ENCODE assay signal across 40 cellular contexts in the genomic region with DNA sequence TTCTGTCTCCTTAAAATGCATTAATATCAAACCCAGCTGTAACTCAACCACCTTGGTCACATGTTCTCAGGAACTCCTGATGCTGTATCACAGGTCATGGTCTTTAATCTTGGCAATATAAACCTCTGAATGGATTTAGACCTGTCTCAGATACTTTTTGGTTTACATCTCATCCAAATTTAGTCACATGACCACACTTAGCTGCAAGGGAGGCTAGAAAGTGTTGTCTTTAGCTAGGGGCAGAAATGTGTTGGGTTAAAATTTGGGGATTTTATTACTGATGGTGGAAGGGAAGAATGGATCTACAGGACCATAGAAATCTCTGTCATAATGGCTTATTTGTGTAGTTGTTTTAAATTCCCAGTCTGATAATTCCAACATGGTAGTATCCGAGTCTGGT. TPM values are rescaled to one million over a fixed set of nuclear protein-coding genes. Genes with fewer than 3 reads are reported as not detected.
"Had no signal": no experiment of that assay in that cellular context is flagged by ENCODE, and none has a peak within 500 bp of the region (broad histone marks: within the 10 kb centered on the region; RNA-seq: fewer than 3 reads in every experiment).

No MANE protein-coding gene starts in this region.

- H3K4me1 Mint-ChIP-seq: brain; central memory CD8-positive, alpha-beta T cell had no signal

- H3K4me1 ChIP-seq: ascending aorta had no signal

- H3K36me3 Mint-ChIP-seq: brain, WTC11 had no signal

- H3K4me3 Mint-ChIP-seq: activated CD4-positive, alpha-beta memory T cell treated with anti-CD3 and anti-CD28 coated beads, Interleukin-2, amount 10 ng/mL, durations not matched to agents 7 days and 5 days; activated CD4-positive, alpha-beta T cell treated with anti-CD3 and anti-CD28 coated beads for 36 hours; activated CD4-positive, alpha-beta T cell treated with anti-CD3 and anti-CD28 coated beads, Interleukin-2, amount 10 ng/mL, durations not matched to agents 7 days and 5 days; activated CD8-positive, alpha-beta memory T cell treated with anti-CD3 and anti-CD28 coated beads, Interleukin-2, amount 10 ng/mL, durations not matched to agents 7 days and 5 days; activated naive CD4-positive, alpha-beta T cell treated with anti-CD3 and anti-CD28 coated beads, Interleukin-2, amount 10 ng/mL, durations not matched to agents 7 days and 5 days; activated naive CD4-positive, alpha-beta T cell treated with anti-CD3 and anti-CD28 coated beads, Interleukin-2, amount 50 U/mL, for 24 hours; activated naive CD8-positive, alpha-beta T cell; activated naive CD8-positive, alpha-beta T cell treated with anti-CD3 and anti-CD28 coated beads, Interleukin-2, amount 10 ng/mL, durations not matched to agents 7 days and 5 days; activated naive CD8-positive, alpha-beta T cell treated with anti-CD3 and anti-CD28 coated beads, Interleukin-2, amount 50 U/mL, for 24 hours; activated T-cell treated with anti-CD3 and anti-CD28 coated beads, Interleukin-2, amount 50 U/mL, for 4 hours; brain; central memory CD8-positive, alpha-beta T cell; T-helper 1 cell treated with Interleukin-12 subunit alpha and Interleukin-12 subunit beta and Interleukin-4 antibody, amounts not matched to agents 30 μg/mL and 1 μg/mL, for 36 hours; T-helper 2 cell treated with Interferon-gamma antibody and Interleukin-4, amounts not matched to agents 5 μg/mL and 100 μg/mL, for 36 hours; WTC11 had no signal

- FAIRE-seq: bronchial epithelial cell, TTC549 had no signal

- ATAC-seq: activated CD4-positive, alpha-beta T cell treated with anti-CD3 and anti-CD28 coated beads for 36 hours; activated CD4-positive, CD25-positive, alpha-beta regulatory T cell treated with anti-CD3 and anti-CD28 coated beads, Interleukin-2, amount 50 U/mL, for 24 hours; activated CD8-positive, alpha-beta memory T cell treated with anti-CD3 and anti-CD28 coated beads, Interleukin-2, amount 10 ng/mL, durations not matched to agents 7 days and 5 days; activated naive CD8-positive, alpha-beta T cell treated with anti-CD3 and anti-CD28 coated beads, Interleukin-2, amount 50 U/mL, for 24 hours; activated T-cell treated with anti-CD3 and anti-CD28 coated beads, Interleukin-2, amount 50 U/mL, for 4 hours; WTC11 had no signal

- H3K27ac ChIP-seq: ascending aorta, cardiac muscle cell, WERI-Rb-1 had no signal

- H3K36me3 ChIP-seq: ascending aorta, cardiac muscle cell, WERI-Rb-1 had no signal

- H3K27me3 Mint-ChIP-seq: activated CD4-positive, alpha-beta memory T cell treated with anti-CD3 and anti-CD28 coated beads, Interleukin-2, amount 10 ng/mL, durations not matched to agents 7 days and 5 days; activated CD4-positive, alpha-beta T cell treated with anti-CD3 and anti-CD28 coated beads, Interleukin-2, amount 10 ng/mL, durations not matched to agents 7 days and 5 days; activated CD8-positive, alpha-beta memory T cell treated with anti-CD3 and anti-CD28 coated beads, Interleukin-2, amount 10 ng/mL, durations not matched to agents 7 days and 5 days; activated naive CD4-positive, alpha-beta T cell treated with anti-CD3 and anti-CD28 coated beads, Interleukin-2, amount 50 U/mL, for 24 hours; activated naive CD8-positive, alpha-beta T cell had no signal

- H3K27ac Mint-ChIP-seq: activated CD4-positive, alpha-beta memory T cell treated with anti-CD3 and anti-CD28 coated beads, Interleukin-2, amount 10 ng/mL, durations not matched to agents 7 days and 5 days; activated CD4-positive, alpha-beta T cell treated with anti-CD3 and anti-CD28 coated beads for 36 hours; activated CD4-positive, alpha-beta T cell treated with anti-CD3 and anti-CD28 coated beads, Interleukin-2, amount 10 ng/mL, durations not matched to agents 7 days and 5 days; activated CD8-positive, alpha-beta memory T cell treated with anti-CD3 and anti-CD28 coated beads, Interleukin-2, amount 10 ng/mL, durations not matched to agents 7 days and 5 days; activated naive CD4-positive, alpha-beta T cell treated with anti-CD3 and anti-CD28 coated beads, Interleukin-2, amount 10 ng/mL, durations not matched to agents 7 days and 5 days; activated naive CD4-positive, alpha-beta T cell treated with anti-CD3 and anti-CD28 coated beads, Interleukin-2, amount 50 U/mL, for 24 hours; activated naive CD8-positive, alpha-beta T cell treated with anti-CD3 and anti-CD28 coated beads, Interleukin-2, amount 10 ng/mL, durations not matched to agents 7 days and 5 days; activated naive CD8-positive, alpha-beta T cell treated with anti-CD3 and anti-CD28 coated beads, Interleukin-2, amount 50 U/mL, for 24 hours; activated T-helper 2 cell treated with anti-CD3 and anti-CD28 coated beads, Interferon-gamma antibody, Interleukin-2, Interleukin-4, amounts not matched to agents 10 μg/mL and 5 μg/mL and 100 μg/mL, durations not matched to agents 14 hours and 24 hours and 36 hours; brain; T-helper 1 cell treated with Interleukin-12 subunit alpha and Interleukin-12 subunit beta and Interleukin-4 antibody, amounts not matched to agents 30 μg/mL and 1 μg/mL, for 36 hours; T-helper 2 cell treated with Interferon-gamma antibody and Interleukin-4, amounts not matched to agents 5 μg/mL and 100 μg/mL, for 36 hours; WTC11 had no signal

- H3K27me3 ChIP-seq: ascending aorta, cardiac muscle cell had no signal

- H3K9me3 Mint-ChIP-seq: activated naive CD4-positive, alpha-beta T cell treated with anti-CD3 and anti-CD28 coated beads, Interleukin-2, amount 50 U/mL, for 24 hours; central memory CD8-positive, alpha-beta T cell had no signal

- DNase-seq: activated CD4-positive, alpha-beta memory T cell treated with anti-CD3 and anti-CD28 coated beads, Interleukin-2, amount 10 ng/mL, durations not matched to agents 7 days and 5 days; activated CD4-positive, alpha-beta T cell treated with anti-CD3 and anti-CD28 coated beads for 1 hour; activated CD4-positive, alpha-beta T cell treated with anti-CD3 and anti-CD28 coated beads for 36 hours; activated CD4-positive, alpha-beta T cell treated with anti-CD3 and anti-CD28 coated beads for 48 hours; activated CD4-positive, alpha-beta T cell treated with anti-CD3 and anti-CD28 coated beads, Interleukin-2, amount 10 ng/mL, durations not matched to agents 7 days and 5 days; activated CD4-positive, alpha-beta T cell treated with anti-CD3 and anti-CD28 coated beads, Interleukin-2, amount 50 U/mL, for 48 hours; activated CD4-positive, CD25-positive, alpha-beta regulatory T cell; activated CD8-positive, alpha-beta memory T cell treated with anti-CD3 and anti-CD28 coated beads for 24 hours; activated CD8-positive, alpha-beta memory T cell treated with anti-CD3 and anti-CD28 coated beads, Interleukin-2, amount 50 U/mL, for 48 hours; activated effector memory CD4-positive, alpha-beta T cell treated with Interleukin-2 at 50 U/mL for 16 hours; activated gamma-delta T cell; activated naive CD4-positive, alpha-beta T cell treated with anti-CD3 and anti-CD28 coated beads, Interleukin-2, amount 10 ng/mL, durations not matched to agents 7 days and 5 days; activated naive CD4-positive, alpha-beta T cell treated with Interleukin-2 at 50 U/mL for 16 hours; activated naive CD8-positive, alpha-beta T cell treated with anti-CD3 and anti-CD28 coated beads, Interleukin-2, amount 10 ng/mL, durations not matched to agents 7 days and 5 days; activated naive CD8-positive, alpha-beta T cell treated with anti-CD3 and anti-CD28 coated beads, Interleukin-2, amount 50 U/mL, for 24 hours; activated T-cell treated with anti-CD3 and anti-CD28 coated beads, Interleukin-2, amount 50 U/mL, for 4 hours; amygdala; anterior cingulate cortex; caudate nucleus; cerebellar nuclear complex; SW 1271; T-helper 1 cell; T-helper 2 cell; T-helper 9 cell; WERI-Rb-1 had no signal

- H3K4me3 ChIP-seq: ascending aorta, cardiac muscle cell had no signal

- H3K9me3 ChIP-seq: ascending aorta had no signal

RNA-seq across cellular contexts. Expression of gene IL2RA, which starts 55.2 kb away (rescaled TPM):
- total RNA-seq: ascending aorta, bronchial epithelial cell, cardiac muscle cell, chondrocyte had no signal
- polyA plus RNA-seq: cardiac muscle cell had no signal
